In genomic region chr16:31005350-31006085, GRCh38 we compare ENCODE assay signal across 1 cellular context.
TF ChIP-seq lines count a peak whose summit lies in the region.

No MANE protein-coding gene starts in this region.

TF ChIP-seq in H1, 55 proteins besides CTCF, POLR2A, EP300 and RAD21:
- TF ChIP-seq KDM1A (IDR thresholded peaks at IDR 0.05; ENCODE audit: borderline replicate concordance, low read length) (0 out of 2 replicates have a peak, but pooled peaks have one; percentile 33), SP1 (IDR thresholded peaks at IDR 0.05; ENCODE audit: low read depth, low read length) (no peak)
